8 cellular contexts compared by ENCODE assay signal in genomic region chr12:108731866-108732461, GRCh38. TPM values are rescaled to one million over a fixed set of nuclear protein-coding genes. Genes with fewer than 3 reads are reported as not detected.
A peak's percentile ranks its signal among the peaks of the same experiment; 100 is the strongest.
DNase-seq lines count a peak whose midpoint lies in the region; ATAC-seq, FAIRE-seq and TF ChIP-seq lines count a peak whose summit lies in the region.

No MANE protein-coding gene starts in this region.

- peak; percentile 98 for DNase-seq in EH (ENCODE audit: low read depth)
- peak; percentile 86 for DNase-seq in H54 (ENCODE audit: insufficient read length, low spot score)
- peak; percentile 100 for DNase-seq in LoVo (ENCODE audit: low spot score)
- DNase-seq in RWPE2 (ENCODE audit: low spot score), result peak; percentile 99
- peak; percentile 98 for DNase-seq in activated effector memory CD4-positive, alpha-beta T cell treated with anti-CD3 and anti-CD28 coated beads, Interleukin-2, amount 50 U/mL, for 16 hours
- DNase-seq in fibroblast of the aortic adventitia (ENCODE audit: low read depth), result peak; percentile 98

- TF ChIP-seq POLR2A in H54 (IDR thresholded peaks at IDR 0.05; ENCODE audit: low read depth, low read length), result no peak

- peak; percentile 71 for TF ChIP-seq CTCF in RWPE2 (IDR thresholded peaks at IDR 0.05; ENCODE audit: poor library complexity, severe bottlenecking)
- TF ChIP-seq CTCF in fibroblast of the aortic adventitia (IDR thresholded peaks at IDR 0.05; ENCODE audit: insufficient read depth, low read length), result no peak
- TF ChIP-seq CTCF in nephron (IDR thresholded peaks at IDR 0.05; ENCODE audit: unreplicated experiment in 3 of 3), result peak in 2 of 3 experiments; percentile 24 to 37

- H3K27me3 ChIP-seq in RWPE2 (ENCODE audit: insufficient read depth, poor library complexity, severe bottlenecking), result no peaks in the 10 kb centered on the region

- peak overlapping the region; percentile 93 to 98 (median 96) for H3K27ac Mint-ChIP-seq in nephron
- peak overlapping the region; percentile 91 for H3K27ac Mint-ChIP-seq in stimulated activated naive CD8-positive, alpha-beta T cell treated with anti-CD3 and anti-CD28 coated beads, Interleukin-15, Interleukin-2, amounts not matched to agents 100 ng/mL and 50 ng/mL, for 24 hours

- peak; percentile 89 for FAIRE-seq in H54 (lab: Jason Lieb, UNC)

- peaks cover 40% of the 10 kb centered on the region for H3K4me1 Mint-ChIP-seq in nephron
- peaks cover 49% of the 10 kb centered on the region for H3K4me1 Mint-ChIP-seq in stimulated activated naive CD8-positive, alpha-beta T cell treated with anti-CD3 and anti-CD28 coated beads, Interleukin-15, Interleukin-2, amounts not matched to agents 100 ng/mL and 50 ng/mL, for 24 hours (ENCODE audit: low read depth)

- peak; percentile 62 for ATAC-seq in RWPE2 (ENCODE audit: low read depth)

- no peaks in the 10 kb centered on the region for H3K27me3 Mint-ChIP-seq in nephron (ENCODE audit: low read depth)
- no peaks in the 10 kb centered on the region for H3K27me3 Mint-ChIP-seq in stimulated activated naive CD8-positive, alpha-beta T cell treated with anti-CD3 and anti-CD28 coated beads, Interleukin-15, Interleukin-2, amounts not matched to agents 100 ng/mL and 50 ng/mL, for 24 hours

- H3K27ac ChIP-seq in RWPE2 (ENCODE audit: poor library complexity, severe bottlenecking), result peak overlapping the region; percentile 94

- H3K4me1 ChIP-seq in RWPE2 (ENCODE audit: insufficient read depth, poor library complexity, severe bottlenecking), result peaks cover 44% of the 10 kb centered on the region

- H3K36me3 Mint-ChIP-seq in nephron (ENCODE audit: low read depth), result no peaks in the 10 kb centered on the region
- H3K36me3 Mint-ChIP-seq in stimulated activated naive CD8-positive, alpha-beta T cell treated with anti-CD3 and anti-CD28 coated beads, Interleukin-15, Interleukin-2, amounts not matched to agents 100 ng/mL and 50 ng/mL, for 24 hours (ENCODE audit: low read depth), result peaks cover 5% of the 10 kb centered on the region

- peak overlapping the region; percentile 95 to 97 (median 96) for H3K4me3 Mint-ChIP-seq in nephron
- peak overlapping the region; percentile 88 for H3K4me3 Mint-ChIP-seq in stimulated activated naive CD8-positive, alpha-beta T cell treated with anti-CD3 and anti-CD28 coated beads, Interleukin-15, Interleukin-2, amounts not matched to agents 100 ng/mL and 50 ng/mL, for 24 hours

- H3K9me3 ChIP-seq in RWPE2 (ENCODE audit: severe bottlenecking), result no peaks in the 10 kb centered on the region

- peaks cover 21% of the 10 kb centered on the region for H3K36me3 ChIP-seq in RWPE2 (ENCODE audit: low read depth)

- no peaks in the 10 kb centered on the region for H3K9me3 Mint-ChIP-seq in nephron
- H3K9me3 Mint-ChIP-seq in stimulated activated naive CD8-positive, alpha-beta T cell treated with anti-CD3 and anti-CD28 coated beads, Interleukin-15, Interleukin-2, amounts not matched to agents 100 ng/mL and 50 ng/mL, for 24 hours, result no peaks in the 10 kb centered on the region

- H3K4me3 ChIP-seq in RWPE2 (ENCODE audit: severe bottlenecking) (peak overlapping the region; percentile 87), fibroblast of the aortic adventitia (ENCODE audit: low read depth, low read length) (peak overlapping the region; percentile 96)

RNA-seq across cellular contexts. Expression of gene CORO1C, which starts 0.6 kb away (rescaled TPM):
- total RNA-seq in fibroblast of the aortic adventitia (ENCODE audit: low replicate concordance), result 202 and 234 TPM in 2 replicates

Comparison
In these comparisons a context has a peak if more than half of its experiments do, and no peak if none do; other contexts are left out.
1. Peak in every context shown above with its lines: DNase-seq, ATAC-seq, H3K4me3 ChIP-seq and H3K27ac ChIP-seq.